8 cellular contexts compared by ENCODE assay signal in genomic region chr9:34328983-34329832, GRCh38. TPM values are rescaled to one million over a fixed set of nuclear protein-coding genes. Genes with fewer than 3 reads are reported as not detected.
DNase-seq lines count a peak whose midpoint lies in the region; ATAC-seq, FAIRE-seq and TF ChIP-seq lines count a peak whose summit lies in the region.

Gene KIF24 (minus strand): TSS chr9:34329268. CDS start chr9:34311346, 17,922 bp downstream.
Gene NUDT2 (plus strand): TSS chr9:34329569. CDS start chr9:34339040, 9,471 bp downstream.

- peak within 1 kb of the TSS; percentile 89 to 97 for H3K27ac ChIP-seq in small intestine (ENCODE audit: low read depth in 1 of 2, low read length in 1 of 2)

- no peaks in the 10 kb centered on the region for H3K9me3 Mint-ChIP-seq in WTC11

- no peaks in the 10 kb centered on the region; the same call in 1 of the 2 replicates for H3K27me3 Mint-ChIP-seq in WTC11 (ENCODE audit: low read depth)

- 0 to 1% (median 0%) methylated on average over 59 to 64 of the region's 64 CpGs for WGBS in small intestine, 3 donors

- H3K36me3 ChIP-seq in small intestine (ENCODE audit: control insufficient read depth in 2 of 2, insufficient read depth in 2 of 2, low read length in 2 of 2): no peaks in the 10 kb centered on the region

- H3K27ac Mint-ChIP-seq in WTC11: peak within 1 kb of the TSS; percentile 99

- no peak for FAIRE-seq in small intestine (lab: Jason Lieb, UNC)

- ATAC-seq in HG03175 (IDR thresholded peaks at IDR 0.05; ENCODE audit: unreplicated experiment) (peak; percentile 93), WTC11 (peak; percentile 94)

- CTCF ChIA-PET in WTC11 (lab: Charles Lee): no interaction called here

- peak; percentile 80 for TF ChIP-seq POLR2A in GM18951 (IDR thresholded peaks at IDR 0.05; ENCODE audit: extremely low read depth, insufficient read depth, insufficient read length)

- TF ChIP-seq CTCF in WTC11 (IDR thresholded peaks at IDR 0.05) (no peak), cardiac fibroblast (IDR thresholded peaks at IDR 0.05; ENCODE audit: low read depth, low read length) (no peak)

- H3K4me3 Mint-ChIP-seq in WTC11: peak within 1 kb of the TSS; percentile 96

- DNase-seq in AG08396 (ENCODE audit: low spot score) (peak; percentile 96), NCI-H2227 treated with DMSO at 0.1 percent for 48 hours (lab: John Stamatoyannopoulos, UW) (peak; percentile 95), WTC11 (ENCODE audit: low spot score) (peak; percentile 97), cardiac fibroblast (ENCODE audit: low read depth in 2 of 2) (peak; percentile 100), iPS-NIHi7 (ENCODE audit: extremely low spot score) (peak; percentile 98), small intestine (peak; percentile 100)

- H3K27me3 ChIP-seq in small intestine (ENCODE audit: control insufficient read depth in 2 of 2, insufficient read depth in 2 of 2, low read length in 2 of 2): no peaks in the 10 kb centered on the region

- POLR2A ChIA-PET in WTC11 (lab: Charles Lee): no interaction called here

- no peaks in the 10 kb centered on the region for H3K36me3 Mint-ChIP-seq in WTC11

- peaks cover 0 to 1% of the 10 kb centered on the region in 2 donors for H3K4me1 ChIP-seq in small intestine (ENCODE audit: control insufficient read depth in 2 of 2, insufficient read depth in 1 of 2, low read depth in 1 of 2, low read length in 1 of 2)

- H3K4me3 ChIP-seq in cardiac fibroblast (replicated peaks in 1 of 2; ENCODE audit: low read depth in 2 of 2, low read length in 2 of 2): peak within 1 kb of the TSS; percentile 78 to 99
- H3K4me3 ChIP-seq in small intestine (ENCODE audit: low read depth in 1 of 2, low read length in 2 of 2): peak within 1 kb of the TSS; percentile 56 to 93

- H3K4me1 Mint-ChIP-seq in WTC11: peaks cover 44% of the 10 kb centered on the region

- H3K9me3 ChIP-seq in small intestine (ENCODE audit: control insufficient read depth, low read depth): no peaks in the 10 kb centered on the region

- in situ Hi-C loops in GM18951 (cut with MboI; ENCODE audit: low sequenced_read_pairs, unreplicated experiment): no loop called here

TF ChIP-seq in WTC11, 78 proteins besides CTCF, POLR2A, EP300 and RAD21 (continues in another document):
- TF ChIP-seq ZNF396 (CRISPR knock-in tag; IDR thresholded peaks at IDR 0.05; ENCODE audit: borderline replicate concordance) (no peak), E2F5 (CRISPR knock-in tag; IDR thresholded peaks at IDR 0.05) (peak; percentile 68), JAZF1 (CRISPR knock-in tag; IDR thresholded peaks at IDR 0.05) (no peak), ZNF121 (CRISPR knock-in tag; IDR thresholded peaks at IDR 0.05) (no peak), CREM (CRISPR knock-in tag; IDR thresholded peaks at IDR 0.05) (peak; percentile 70; the same call in 1 of the 2 replicates), FOXP1 (CRISPR knock-in tag; IDR thresholded peaks at IDR 0.05; ENCODE audit: borderline replicate concordance) (peak; percentile 81; the same call in 1 of the 2 replicates), MAX (CRISPR knock-in tag; IDR thresholded peaks at IDR 0.05) (peak; percentile 52; the same call in 1 of the 2 replicates), SP1 (CRISPR knock-in tag; conservative IDR thresholded peaks at IDR 0.05) (peak; percentile 53), FOXK1 (CRISPR knock-in tag; IDR thresholded peaks at IDR 0.05) (peak; percentile 43), ESRRA (CRISPR knock-in tag; IDR thresholded peaks at IDR 0.05; ENCODE audit: borderline replicate concordance) (0 out of 2 replicates have a peak, but pooled peaks have one; percentile 51), TP53 (CRISPR knock-in tag; IDR thresholded peaks at IDR 0.05) (no peak), ETV6 (CRISPR knock-in tag; IDR thresholded peaks at IDR 0.05) (peak; percentile 67), TCF7 (CRISPR knock-in tag; IDR thresholded peaks at IDR 0.05; ENCODE audit: low read depth) (no peak)
- TF ChIP-seq, protein P1, sequence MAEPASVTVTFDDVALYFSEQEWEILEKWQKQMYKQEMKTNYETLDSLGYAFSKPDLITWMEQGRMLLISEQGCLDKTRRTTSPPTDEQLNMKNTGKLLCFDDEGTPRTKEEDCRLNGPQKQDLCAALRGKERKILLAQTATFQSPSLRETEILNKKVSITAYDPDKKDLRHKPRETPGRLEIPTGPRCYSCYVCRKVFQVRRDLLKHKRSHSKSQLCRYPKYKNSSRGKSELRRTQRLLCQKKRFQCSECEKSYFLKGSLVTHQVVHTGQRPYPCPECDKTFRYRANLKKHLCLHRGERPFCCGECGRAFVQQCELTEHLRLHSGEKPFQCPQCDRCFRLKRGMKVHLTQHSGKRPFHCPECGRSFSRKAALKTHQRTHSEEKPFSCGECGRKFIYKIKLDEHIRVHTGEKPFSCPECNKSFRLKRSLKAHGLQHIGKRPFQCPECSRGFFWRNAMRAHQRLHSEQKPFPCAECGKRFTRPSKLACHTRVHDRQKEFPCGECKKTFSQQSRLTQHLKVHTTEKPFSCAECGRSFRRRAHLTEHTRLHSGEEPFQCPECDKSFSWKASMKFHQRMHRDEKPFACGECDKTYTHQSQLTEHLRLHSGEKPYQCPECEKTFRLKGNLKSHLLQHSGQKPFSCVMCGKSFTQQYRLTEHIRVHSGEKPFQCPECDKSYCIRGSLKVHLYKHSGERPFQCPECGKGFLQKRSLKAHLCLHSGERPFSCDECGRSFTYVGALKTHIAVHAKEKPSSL (CRISPR knock-in tag; conservative IDR thresholded peaks at IDR 0.05): no peak
- TF ChIP-seq, protein P2, sequence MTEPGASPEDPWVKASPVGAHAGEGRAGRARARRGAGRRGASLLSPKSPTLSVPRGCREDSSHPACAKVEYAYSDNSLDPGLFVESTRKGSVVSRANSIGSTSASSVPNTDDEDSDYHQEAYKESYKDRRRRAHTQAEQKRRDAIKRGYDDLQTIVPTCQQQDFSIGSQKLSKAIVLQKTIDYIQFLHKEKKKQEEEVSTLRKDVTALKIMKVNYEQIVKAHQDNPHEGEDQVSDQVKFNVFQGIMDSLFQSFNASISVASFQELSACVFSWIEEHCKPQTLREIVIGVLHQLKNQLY (CRISPR knock-in tag; IDR thresholded peaks at IDR 0.05): 0 out of 2 replicates have a peak, but pooled peaks have one; percentile 54
- TF ChIP-seq, protein P3, sequence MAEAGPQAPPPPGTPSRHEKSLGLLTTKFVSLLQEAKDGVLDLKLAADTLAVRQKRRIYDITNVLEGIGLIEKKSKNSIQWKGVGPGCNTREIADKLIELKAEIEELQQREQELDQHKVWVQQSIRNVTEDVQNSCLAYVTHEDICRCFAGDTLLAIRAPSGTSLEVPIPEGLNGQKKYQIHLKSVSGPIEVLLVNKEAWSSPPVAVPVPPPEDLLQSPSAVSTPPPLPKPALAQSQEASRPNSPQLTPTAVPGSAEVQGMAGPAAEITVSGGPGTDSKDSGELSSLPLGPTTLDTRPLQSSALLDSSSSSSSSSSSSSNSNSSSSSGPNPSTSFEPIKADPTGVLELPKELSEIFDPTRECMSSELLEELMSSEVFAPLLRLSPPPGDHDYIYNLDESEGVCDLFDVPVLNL (CRISPR knock-in tag; IDR thresholded peaks at IDR 0.05; ENCODE audit: borderline replicate concordance, low read depth): peak; percentile 95
- TF ChIP-seq, protein P4, sequence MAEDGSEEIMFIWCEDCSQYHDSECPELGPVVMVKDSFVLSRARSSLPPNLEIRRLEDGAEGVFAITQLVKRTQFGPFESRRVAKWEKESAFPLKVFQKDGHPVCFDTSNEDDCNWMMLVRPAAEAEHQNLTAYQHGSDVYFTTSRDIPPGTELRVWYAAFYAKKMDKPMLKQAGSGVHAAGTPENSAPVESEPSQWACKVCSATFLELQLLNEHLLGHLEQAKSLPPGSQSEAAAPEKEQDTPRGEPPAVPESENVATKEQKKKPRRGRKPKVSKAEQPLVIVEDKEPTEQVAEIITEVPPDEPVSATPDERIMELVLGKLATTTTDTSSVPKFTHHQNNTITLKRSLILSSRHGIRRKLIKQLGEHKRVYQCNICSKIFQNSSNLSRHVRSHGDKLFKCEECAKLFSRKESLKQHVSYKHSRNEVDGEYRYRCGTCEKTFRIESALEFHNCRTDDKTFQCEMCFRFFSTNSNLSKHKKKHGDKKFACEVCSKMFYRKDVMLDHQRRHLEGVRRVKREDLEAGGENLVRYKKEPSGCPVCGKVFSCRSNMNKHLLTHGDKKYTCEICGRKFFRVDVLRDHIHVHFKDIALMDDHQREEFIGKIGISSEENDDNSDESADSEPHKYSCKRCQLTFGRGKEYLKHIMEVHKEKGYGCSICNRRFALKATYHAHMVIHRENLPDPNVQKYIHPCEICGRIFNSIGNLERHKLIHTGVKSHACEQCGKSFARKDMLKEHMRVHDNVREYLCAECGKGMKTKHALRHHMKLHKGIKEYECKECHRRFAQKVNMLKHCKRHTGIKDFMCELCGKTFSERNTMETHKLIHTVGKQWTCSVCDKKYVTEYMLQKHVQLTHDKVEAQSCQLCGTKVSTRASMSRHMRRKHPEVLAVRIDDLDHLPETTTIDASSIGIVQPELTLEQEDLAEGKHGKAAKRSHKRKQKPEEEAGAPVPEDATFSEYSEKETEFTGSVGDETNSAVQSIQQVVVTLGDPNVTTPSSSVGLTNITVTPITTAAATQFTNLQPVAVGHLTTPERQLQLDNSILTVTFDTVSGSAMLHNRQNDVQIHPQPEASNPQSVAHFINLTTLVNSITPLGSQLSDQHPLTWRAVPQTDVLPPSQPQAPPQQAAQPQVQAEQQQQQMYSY (CRISPR knock-in tag; IDR thresholded peaks at IDR 0.05): no peak
- TF ChIP-seq, protein P5, sequence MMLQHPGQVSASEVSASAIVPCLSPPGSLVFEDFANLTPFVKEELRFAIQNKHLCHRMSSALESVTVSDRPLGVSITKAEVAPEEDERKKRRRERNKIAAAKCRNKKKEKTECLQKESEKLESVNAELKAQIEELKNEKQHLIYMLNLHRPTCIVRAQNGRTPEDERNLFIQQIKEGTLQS (CRISPR knock-in tag; conservative IDR thresholded peaks at IDR 0.05): no peak

RNA-seq across cellular contexts. Expression of gene KIF24, which starts in this region (rescaled TPM):
- 3.8 to 4.5 TPM (median 4.3 TPM) in 3 replicates for total RNA-seq in WTC11 (2021)
- 1 to 10 TPM in 1 of 3 donors, under 1 TPM in 2; 0.27 to 1.5 (median 0.45) TPM for polyA plus RNA-seq in small intestine

RNA-seq across cellular contexts. Expression of gene NUDT2, which starts in this region (rescaled TPM):
- 17.3 to 18.3 TPM (median 17.8 TPM) in 3 replicates for total RNA-seq in WTC11 (2021)
- polyA plus RNA-seq in small intestine: 10 to 100 TPM; 25.5 to 47.3 (median 37.5) TPM

Comparison
In these comparisons a context has a peak if more than half of its experiments do, and no peak if none do; other contexts are left out.
1. Peak in every context shown above with its lines: DNase-seq, ATAC-seq, H3K4me3 ChIP-seq and H3K27ac ChIP-seq.